Comparison of ENCODE assay signal across 9 cellular contexts in genomic region chr15:37098468-37099320, GRCh38. TPM values are rescaled to one million over a fixed set of nuclear protein-coding genes. Genes with fewer than 3 reads are reported as not detected.
A peak's percentile ranks its signal among the peaks of the same experiment; 100 is the strongest.
DNase-seq lines count a peak whose midpoint lies in the region; ATAC-seq and TF ChIP-seq lines count a peak whose summit lies in the region.
"Had no signal": no experiment of that assay in that cellular context is flagged by ENCODE, and none has a peak within 500 bp of the region (broad histone marks: within the 10 kb centered on the region; RNA-seq: fewer than 3 reads in every experiment).

No MANE protein-coding gene starts in this region.

- DNase-seq in NCI-H1436 (lab: John Stamatoyannopoulos, UW) (peak; percentile 4), NCI-H1436 treated with DMSO at 0.1 percent for 48 hours (lab: John Stamatoyannopoulos, UW) (no peak), HEK293T (ENCODE audit: extremely low spot score) (no peak), Peyer's patch (peak in 1 of 3 donors; percentile 55), lung microvascular endothelial cell (ENCODE audit: low read depth in 2 of 2) (peak; percentile 46 to 71), transverse colon (no peak)
- DNase-seq: DND-41 had no signal

- ATAC-seq in GM19324 (IDR thresholded peaks at IDR 0.05; ENCODE audit: low FRiP score, unreplicated experiment) = no peak

- CTCF ChIA-PET in HEK293T (lab: Yijun Ruan, JAX) = no interaction called here

- H3K27ac ChIP-seq in Peyer's patch (peak overlapping the region; percentile 57 to 93 (median 66)), duodenal mucosa (ENCODE audit: low read depth, low read length) (peak overlapping the region; percentile 65), transverse colon (peak overlapping the region; percentile 82 to 98 (median 90))

- TF ChIP-seq POLR2A in Peyer's patch (IDR thresholded peaks at IDR 0.05) (no peak), transverse colon (IDR thresholded peaks at IDR 0.05) (no peak)

- intact Hi-C loops in transverse colon (cut with DNase I; ENCODE audit: low total_unique reads) = loop anchor here (5.0 kb wide), 2 partner anchors 34 to 211 kb away; no protein-coding TSS in a partner anchor

- H3K9me3 ChIP-seq in Peyer's patch (no peaks in the 10 kb centered on the region), duodenal mucosa (ENCODE audit: control insufficient read depth in 1 of 2, low read length in 2 of 2) (no peaks in the 10 kb centered on the region), transverse colon (no peaks in the 10 kb centered on the region)

- TF ChIP-seq CTCF in Peyer's patch (IDR thresholded peaks at IDR 0.05) (no peak), transverse colon (IDR thresholded peaks at IDR 0.05) (no peak)

- 3 to 5% methylated on average over 22 to 75 of the region's 75 CpGs for WGBS in transverse colon (ENCODE audit: low coverage in 1 of 2), 2 donors

- H3K4me3 ChIP-seq in Peyer's patch (peak overlapping the region; percentile 44 to 79 (median 58)), duodenal mucosa (ENCODE audit: low read depth in 1 of 2, low read length in 2 of 2) (peak overlapping the region; percentile 87 to 90), transverse colon (peak overlapping the region; percentile 48 to 72 (median 70))

- H3K27me3 ChIP-seq in Peyer's patch (peaks cover 0 to 6% of the 10 kb centered on the region in 2 donors), duodenal mucosa (ENCODE audit: control insufficient read depth in 1 of 2, insufficient read depth in 2 of 2, low read length in 2 of 2) (peaks cover 0 to 6% of the 10 kb centered on the region in 2 donors), transverse colon (peaks cover 90% of the 10 kb centered on the region)

- POLR2A ChIA-PET in HEK293T (lab: Yijun Ruan, JAX) = interaction anchor here (1.1 kb wide), 1 partner anchor 519 kb away, joined by 3 read pairs; the partner anchor contains the start of gene CDIN1

- H3K4me1 ChIP-seq in Peyer's patch = peaks cover 0 to 6% (median 0%) of the 10 kb centered on the region in 4 donors
- no peaks in the 10 kb centered on the region for H3K4me1 ChIP-seq in duodenal mucosa (ENCODE audit: control insufficient read depth in 1 of 2, insufficient read depth in 2 of 2, low read length in 2 of 2)
- H3K4me1 ChIP-seq in transverse colon = peaks cover 0 to 29% (median 4%) of the 10 kb centered on the region in 4 donors

- H3K36me3 ChIP-seq in Peyer's patch (no peaks in the 10 kb centered on the region), duodenal mucosa (ENCODE audit: control insufficient read depth in 1 of 2, insufficient read depth in 2 of 2, low read length in 2 of 2) (peaks cover 0 to 6% of the 10 kb centered on the region in 2 donors), transverse colon (no peaks in the 10 kb centered on the region)

- in situ Hi-C loops in transverse colon (cut with MboI; ENCODE audit: low pct_ligation_motif_present in 1 of 4, low pct_unique_long_range_greater_than_20kb in 1 of 4, low sequenced_read_pairs in 3 of 4) = no loop called here

- peak overlapping the region; percentile 74 to 77 for H3K9ac ChIP-seq in duodenal mucosa (ENCODE audit: low read depth in 1 of 2, low read length in 2 of 2)

- TF ChIP-seq EP300 in transverse colon (IDR thresholded peaks at IDR 0.05; ENCODE audit: low read depth) = no peak

TF ChIP-seq in HEK293T, 16 proteins besides CTCF, POLR2A, EP300 and RAD21:
- TF ChIP-seq FOXA1 (IDR thresholded peaks at IDR 0.05) (no peak), SUZ12 (IDR thresholded peaks at IDR 0.05) (no peak), NFRKB (IDR thresholded peaks at IDR 0.05) (no peak), ELF4 (IDR thresholded peaks at IDR 0.05) (no peak), TARDBP (IDR thresholded peaks at IDR 0.05) (no peak), PKNOX1 (IDR thresholded peaks at IDR 0.05) (peak; percentile 54; the same call in 1 of the 2 replicates)

RNA-seq across cellular contexts. Expression of gene MEIS2, which starts 1.7 kb away (rescaled TPM):
- total RNA-seq in Peyer's patch (10 to 100 TPM in 3 of 4 donors, 1 to 10 TPM in 1; 7.5 to 40.4 (median 21.2) TPM), lung microvascular endothelial cell (16.6 and 17.3 TPM in 2 replicates), transverse colon (10 to 100 TPM; 16.5 to 43.4 (median 32.7) TPM)

Comparison
In these comparisons a context has a peak if more than half of its experiments do, and no peak if none do; other contexts are left out.
1. DNase-seq: peak in NCI-H1436 (single experiment) and lung microvascular endothelial cell (2 of 2); none in NCI-H1436 treated with DMSO at 0.1 percent for 48 hours (single experiment), HEK293T (single experiment) and transverse colon (single experiment).
2. Peak in every context shown above with its lines, with median percentiles within 50 percentile points of each other: H3K27ac ChIP-seq and H3K4me3 ChIP-seq.